8 cellular contexts compared by ENCODE assay signal in genomic region chr2:74497777-74498499, GRCh38. TPM values are rescaled to one million over a fixed set of nuclear protein-coding genes. Genes with fewer than 3 reads are reported as not detected.
DNase-seq lines count a peak whose midpoint lies in the region; ATAC-seq, FAIRE-seq and TF ChIP-seq lines count a peak whose summit lies in the region.

No MANE protein-coding gene starts in this region.

- TF ChIP-seq POLR2A in GM12891 (IDR thresholded peaks at IDR 0.05; ENCODE audit: low read depth, low read length) = no peak

- no peaks in the 10 kb centered on the region for H3K9me3 Mint-ChIP-seq in T-cell

- ATAC-seq in T-cell (replicated peaks in 1 of 4) = peak in 3 of 4 experiments; percentile 38 to 62 (median 43)
- ATAC-seq in omental fat pad (ENCODE audit: low FRiP score) = peak; percentile 27
- no peak for ATAC-seq in GM21528 (IDR thresholded peaks at IDR 0.05; ENCODE audit: low FRiP score, unreplicated experiment)

- H3K4me3 Mint-ChIP-seq in T-cell = peak overlapping the region; percentile 76 to 82 (median 81)

- H3K27ac Mint-ChIP-seq in T-cell = peak overlapping the region in 1 of 2 donors; percentile 52

- peaks cover 12% of the 10 kb centered on the region for H3K36me3 Mint-ChIP-seq in T-cell

- FAIRE-seq in GM12891 (lab: Jason Lieb, UNC) = peak; percentile 38

- DNase-seq in GM12891 (ENCODE audit: insufficient read length, low spot score) (no peak), T-cell (no peak), fibroblast of mammary gland (ENCODE audit: low read depth) (no peak), omental fat pad (ENCODE audit: low spot score) (no peak), HPDE6-E6E7 (ENCODE audit: extremely low spot score) (no peak), A172 (ENCODE audit: low spot score) (no peak)
- DNase-seq in NK-92 treated with Interleukin-12 subunit alpha and Interleukin-12 subunit beta, amount 100 ng/mL, for 24 hours (lab: John Stamatoyannopoulos, UW) = no peak

- H3K4me1 Mint-ChIP-seq in T-cell = peaks cover 25 to 38% (median 32%) of the 10 kb centered on the region in 3 donors

- CTCF ChIA-PET in T-cell (lab: Charles Lee) = interaction anchor here in 1 of 2 donors (0.6 kb wide), 1 partner anchor 518 kb away, joined by 3 read pairs; no protein-coding TSS in a partner anchor

- peaks cover 39 to 49% of the 10 kb centered on the region in 2 donors for H3K27me3 Mint-ChIP-seq in T-cell

- peak overlapping the region; percentile 37 for H3K4me3 ChIP-seq in fibroblast of mammary gland (ENCODE audit: control insufficient read depth, low read depth, low read length)

- TF ChIP-seq CTCF in fibroblast of mammary gland (conservative IDR thresholded peaks at IDR 0.05; ENCODE audit: control insufficient read depth, insufficient read depth, low read depth, low read length) (no peak), omental fat pad (IDR thresholded peaks at IDR 0.05) (no peak)

- POLR2A ChIA-PET in T-cell (lab: Charles Lee) = no interaction called here

TF ChIP-seq in GM12891, 5 proteins besides CTCF, POLR2A, EP300 and RAD21:
- TF ChIP-seq PAX5 (IDR thresholded peaks at IDR 0.05; ENCODE audit: insufficient read depth, low read length, severe bottlenecking) = no peak
- no peak for TF ChIP-seq POU2F2 (IDR thresholded peaks at IDR 0.05; ENCODE audit: low read depth, low read length)
- no peak for TF ChIP-seq TAF1 (IDR thresholded peaks at IDR 0.05; ENCODE audit: low read depth, low read length)
- no peak for TF ChIP-seq SPI1 (IDR thresholded peaks at IDR 0.05; ENCODE audit: low read depth, low read length)
- no peak for TF ChIP-seq POLR2AphosphoS5 (IDR thresholded peaks at IDR 0.05; ENCODE audit: low read depth, low read length)

RNA-seq across cellular contexts. Expression of gene LBX2, which starts 1.5 kb away (rescaled TPM):
- polyA plus RNA-seq in GM12891 (2012; ENCODE audit: low read depth, missing spikeins) = 1.4 TPM
- total RNA-seq in T-cell (under 1 TPM in 4 of 5 donors, not detected in 1; 0.32 to 0.73 (median 0.66) TPM), omental fat pad (1 to 10 TPM in 3 of 4 donors, under 1 TPM in 1; 0.79 to 5.6 (median 1.3) TPM)
- total RNA-seq in A172 (2014; rRNA removed; shearing (Covaris generic)) = 0.45 TPM in 1 of 2 replicates, not detected in the other

RNA-seq across cellular contexts. Expression of gene PCGF1, which starts 9.6 kb away (rescaled TPM):
- polyA plus RNA-seq in GM12891 (2012; ENCODE audit: low read depth, missing spikeins) = 17.0 TPM
- total RNA-seq in T-cell (10 to 100 TPM; 17.6 to 34.3 (median 28.0) TPM), omental fat pad (10 to 100 TPM; 11.6 to 20.2 (median 16.8) TPM)
- 33.9 and 67.3 TPM in 2 replicates for total RNA-seq in A172 (2014; rRNA removed; shearing (Covaris generic))

RNA-seq across cellular contexts. Expression of gene TTC31, which starts 15.1 kb away (rescaled TPM):
- 17.3 TPM for polyA plus RNA-seq in GM12891 (2012; ENCODE audit: low read depth, missing spikeins)
- total RNA-seq in T-cell (10 to 100 TPM; 33.1 to 45.8 (median 44.6) TPM), omental fat pad (10 to 100 TPM; 16.8 to 25.7 (median 22.1) TPM)
- total RNA-seq in A172 (2014; rRNA removed; shearing (Covaris generic)) = 14.7 and 16.5 TPM in 2 replicates

RNA-seq across cellular contexts. Expression of gene CCDC142, which starts 15.1 kb away (rescaled TPM):
- polyA plus RNA-seq in GM12891 (2012; ENCODE audit: low read depth, missing spikeins) = 3.6 TPM
- 10 to 100 TPM; 16.1 to 59.3 (median 56.7) TPM for total RNA-seq in T-cell
- 10 to 100 TPM in 3 of 4 donors, 1 to 10 TPM in 1; 7.4 to 31.6 (median 27.3) TPM for total RNA-seq in omental fat pad
- 11.7 and 12.5 TPM in 2 replicates for total RNA-seq in A172 (2014; rRNA removed; shearing (Covaris generic))

RNA-seq across cellular contexts. Expression of gene TLX2, which starts 16.3 kb away (rescaled TPM):
- 0.12 TPM for polyA plus RNA-seq in GM12891 (2012; ENCODE audit: low read depth, missing spikeins)
- total RNA-seq in T-cell (under 1 TPM in 2 of 5 donors, not detected in 3; 0.28 to 0.46 TPM), omental fat pad (not detected)
- total RNA-seq in A172 (2014; rRNA removed; shearing (Covaris generic)) = 0.90 and 1.7 TPM in 2 replicates
